In genomic region chr11:114171257-114172054, GRCh38 we compare ENCODE assay signal across 10 cellular contexts.
A peak's percentile ranks its signal among the peaks of the same experiment; 100 is the strongest.
DNase-seq lines count a peak whose midpoint lies in the region; ATAC-seq and TF ChIP-seq lines count a peak whose summit lies in the region.
"Had no signal": no experiment of that assay in that cellular context is flagged by ENCODE, and none has a peak within 500 bp of the region (broad histone marks: within the 10 kb centered on the region; RNA-seq: fewer than 3 reads in every experiment).

No MANE protein-coding gene starts in this region.

- H3K79me2 ChIP-seq in neural progenitor cell (ENCODE audit: low read depth) = no peaks in the 10 kb centered on the region

- DNase-seq in activated naive CD4-positive, alpha-beta T cell treated with Interleukin-2 at 50 U/mL for 16 hours = no peak
- DNase-seq in neural progenitor cell (ENCODE audit: low spot score) (no peak), vagina (ENCODE audit: extremely low spot score in 2 of 2) (no peak), SHP77 (lab: John Stamatoyannopoulos, UW) (no peak)
- DNase-seq in activated naive CD4-positive, alpha-beta T cell (lab: John Stamatoyannopoulos, UW) = no peak
- DNase-seq: NCI-H2227 treated with DMSO at 0.1 percent for 48 hours had no signal

- no peak overlapping the region for H3K9ac ChIP-seq in neural progenitor cell

- no peaks in the 10 kb centered on the region for H3K27me3 Mint-ChIP-seq in activated naive CD4-positive, alpha-beta T cell treated with anti-CD3 and anti-CD28 coated beads, Interleukin-2, amount 50 U/mL, for 24 hours
- peaks cover 5% of the 10 kb centered on the region for H3K27me3 Mint-ChIP-seq in neural progenitor cell (ENCODE audit: insufficient read depth, low read depth)

- TF ChIP-seq POLR2A in gastroesophageal sphincter (IDR thresholded peaks at IDR 0.05) (no peak), vagina (IDR thresholded peaks at IDR 0.05) (no peak)

- H3K36me3 ChIP-seq in gastroesophageal sphincter = peaks cover 0 to 7% of the 10 kb centered on the region in 2 donors
- H3K36me3 ChIP-seq in neural progenitor cell = no peaks in the 10 kb centered on the region
- H3K36me3 ChIP-seq in vagina = no peaks in the 10 kb centered on the region

- H3K9me3 ChIP-seq in gastroesophageal sphincter (no peaks in the 10 kb centered on the region), neural progenitor cell (ENCODE audit: low read depth) (no peaks in the 10 kb centered on the region), vagina (no peaks in the 10 kb centered on the region)

- H3K4me3 Mint-ChIP-seq in activated naive CD4-positive, alpha-beta T cell treated with anti-CD3 and anti-CD28 coated beads, Interleukin-2, amount 50 U/mL, for 24 hours = peak overlapping the region; percentile 52
- H3K4me3 Mint-ChIP-seq in neural progenitor cell = no peak overlapping the region

- 20 to 64% methylated on average over 7 to 11 of the region's 15 CpGs for WGBS in gastroesophageal sphincter (ENCODE audit: low coverage in 1 of 2), 2 donors

- H3K4me1 Mint-ChIP-seq in activated naive CD4-positive, alpha-beta T cell treated with anti-CD3 and anti-CD28 coated beads, Interleukin-2, amount 50 U/mL, for 24 hours = peaks cover 100% of the 10 kb centered on the region
- H3K4me1 Mint-ChIP-seq in neural progenitor cell = peaks cover 75% of the 10 kb centered on the region

- ATAC-seq in gastroesophageal sphincter (peak; percentile 52), GM21381 (IDR thresholded peaks at IDR 0.05; ENCODE audit: unreplicated experiment) (no peak)
- ATAC-seq: activated CD4-positive, CD25-positive, alpha-beta regulatory T cell treated with anti-CD3 and anti-CD28 coated beads, Interleukin-2, amount 50 U/mL, for 24 hours had no signal

- H3K27ac ChIP-seq in gastroesophageal sphincter = peak overlapping the region; percentile 91 to 100 (median 97)
- no peak overlapping the region for H3K27ac ChIP-seq in neural progenitor cell
- H3K27ac ChIP-seq in vagina = peak overlapping the region; percentile 95

- peaks cover 27% of the 10 kb centered on the region for H4K20me1 ChIP-seq in neural progenitor cell (ENCODE audit: low read depth)

- peak overlapping the region; percentile 80 for H3K27ac Mint-ChIP-seq in activated naive CD4-positive, alpha-beta T cell treated with anti-CD3 and anti-CD28 coated beads, Interleukin-2, amount 50 U/mL, for 24 hours
- H3K27ac Mint-ChIP-seq in neural progenitor cell = peak overlapping the region; percentile 65

- no peaks in the 10 kb centered on the region for H3K9me3 Mint-ChIP-seq in activated naive CD4-positive, alpha-beta T cell treated with anti-CD3 and anti-CD28 coated beads, Interleukin-2, amount 50 U/mL, for 24 hours
- H3K9me3 Mint-ChIP-seq in neural progenitor cell = no peaks in the 10 kb centered on the region

- H3K36me3 Mint-ChIP-seq in activated naive CD4-positive, alpha-beta T cell treated with anti-CD3 and anti-CD28 coated beads, Interleukin-2, amount 50 U/mL, for 24 hours = no peaks in the 10 kb centered on the region
- H3K36me3 Mint-ChIP-seq in neural progenitor cell = peaks cover 2% of the 10 kb centered on the region

- no peak for TF ChIP-seq CTCF in gastroesophageal sphincter (IDR thresholded peaks at IDR 0.05)
- TF ChIP-seq CTCF in neural progenitor cell (IDR thresholded peaks at IDR 0.05) = no peak
- no peak for TF ChIP-seq CTCF in vagina (IDR thresholded peaks at IDR 0.05)

- intact Hi-C loops in vagina (cut with DNase I) = loop anchor here (2.0 kb wide), 1 partner anchor 111 kb away; no protein-coding TSS in a partner anchor

- H3F3A ChIP-seq in neural progenitor cell (ENCODE audit: low read depth) = peaks cover 14% of the 10 kb centered on the region

- peak; percentile 59 for TF ChIP-seq EP300 in gastroesophageal sphincter (IDR thresholded peaks at IDR 0.05)

- H3K4me1 ChIP-seq in gastroesophageal sphincter = peaks cover 77 to 100% (median 87%) of the 10 kb centered on the region in 3 donors
- peaks cover 69% of the 10 kb centered on the region for H3K4me1 ChIP-seq in neural progenitor cell
- peaks cover 96% of the 10 kb centered on the region for H3K4me1 ChIP-seq in vagina

- H3K4me3 ChIP-seq in gastroesophageal sphincter = no peak overlapping the region
- no peak overlapping the region for H3K4me3 ChIP-seq in neural progenitor cell
- no peak overlapping the region for H3K4me3 ChIP-seq in vagina

- H3K27me3 ChIP-seq in gastroesophageal sphincter = no peaks in the 10 kb centered on the region
- H3K27me3 ChIP-seq in neural progenitor cell = no peaks in the 10 kb centered on the region
- H3K27me3 ChIP-seq in vagina = no peaks in the 10 kb centered on the region

- no peak overlapping the region for H2AFZ ChIP-seq in neural progenitor cell (replicated peaks)

- peak overlapping the region; percentile 59 for H3K4me2 ChIP-seq in neural progenitor cell
